ENCODE assay signal across 37 cellular contexts in the genomic region with DNA sequence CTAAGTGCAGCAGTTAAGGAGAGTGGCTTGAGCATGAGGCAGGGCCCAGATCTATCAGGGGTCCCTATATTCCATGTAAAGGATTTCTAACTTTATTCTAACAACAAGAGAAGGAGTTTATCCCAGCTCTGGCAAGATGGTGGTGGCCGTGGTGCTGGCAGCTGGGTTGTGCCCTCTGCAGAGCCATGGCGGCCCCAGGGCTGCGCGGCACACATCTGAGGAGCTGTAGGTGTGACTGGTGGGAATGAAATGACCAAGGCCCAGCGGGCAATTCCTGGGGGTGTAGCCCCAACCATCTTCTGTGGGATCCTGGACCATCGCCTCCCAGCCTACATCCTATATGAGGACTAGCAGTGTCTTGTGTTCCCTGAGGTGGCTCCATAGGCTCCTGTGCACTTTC.
DNase-seq lines count a peak whose midpoint lies in the region; ATAC-seq, FAIRE-seq and TF ChIP-seq lines count a peak whose summit lies in the region.
"Had no signal": no experiment of that assay in that cellular context is flagged by ENCODE, and none has a peak within 500 bp of the region (broad histone marks: within the 10 kb centered on the region; RNA-seq: fewer than 3 reads in every experiment).

No MANE protein-coding gene starts in this region.

- H3K4me1 ChIP-seq in neural progenitor cell, result peaks cover 12% of the 10 kb centered on the region
- H3K4me1 ChIP-seq: A549; BE2C; BLaER1; BLaER1 treated with 17β-estradiol and CSF1 and Interleukin-3, amounts not matched to agents 10 nM and 100 nM; Caco-2 had no signal

- no peaks in the 10 kb centered on the region for H3K36me3 Mint-ChIP-seq in neural progenitor cell
- H3K36me3 Mint-ChIP-seq in stimulated activated effector memory CD8-positive, alpha-beta T cell treated with anti-CD3 and anti-CD28 coated beads, Interleukin-12 subunit alpha, Interleukin-12 subunit beta, amount 100 ng/mL, for 72 hours, result no peaks in the 10 kb centered on the region
- H3K36me3 Mint-ChIP-seq in stimulated activated memory B cell treated with anti-CD40 and anti-IgM and Interleukin-4, amounts not matched to agents 10 μg/mL and 1 μg/mL and 100 μg/mL, for 72 hours, result no peaks in the 10 kb centered on the region
- H3K36me3 Mint-ChIP-seq: CD14-positive monocyte; CD4-positive, alpha-beta memory T cell; CD4-positive, CD25-positive, alpha-beta regulatory T cell; CD8-positive, alpha-beta memory T cell; CD8-positive, alpha-beta T cell had no signal

- intact Hi-C loops in left ventricle myocardium superior (cut with micrococcal nuclease) (no loop called here), Right ventricle myocardium inferior (cut with DNase I) (no loop called here)

- H3K9ac ChIP-seq in neural progenitor cell, result no peak overlapping the region
- H3K9ac ChIP-seq: BLaER1; BLaER1 treated with 17β-estradiol and CSF1 and Interleukin-3, amounts not matched to agents 10 nM and 100 nM had no signal

- H3K36me3 ChIP-seq in neural progenitor cell, result no peaks in the 10 kb centered on the region
- H3K36me3 ChIP-seq: BE2C; BLaER1; BLaER1 treated with 17β-estradiol and CSF1 and Interleukin-3, amounts not matched to agents 10 nM and 100 nM had no signal

- no peaks in the 10 kb centered on the region for H4K20me1 ChIP-seq in neural progenitor cell (ENCODE audit: low read depth)
- H4K20me1 ChIP-seq: BLaER1; BLaER1 treated with 17β-estradiol and CSF1 and Interleukin-3, amounts not matched to agents 10 nM and 100 nM had no signal

- TF ChIP-seq CTCF in neural progenitor cell (IDR thresholded peaks at IDR 0.05), result no peak

- H3K4me3 ChIP-seq in neural progenitor cell, result no peak overlapping the region
- H3K4me3 ChIP-seq: A549; BLaER1; BLaER1 treated with 17β-estradiol and CSF1 and Interleukin-3, amounts not matched to agents 10 nM and 100 nM had no signal

- H2AFZ ChIP-seq in neural progenitor cell (replicated peaks), result no peak overlapping the region

- no peak overlapping the region for H3K27ac ChIP-seq in neural progenitor cell
- H3K27ac ChIP-seq: 22Rv1; A549; BLaER1; BLaER1 treated with 17β-estradiol and CSF1 and Interleukin-3, amounts not matched to agents 10 nM and 100 nM; C4-2B had no signal

- H3K4me1 Mint-ChIP-seq in neural progenitor cell, result peaks cover 6% of the 10 kb centered on the region
- H3K4me1 Mint-ChIP-seq in stimulated activated effector memory CD8-positive, alpha-beta T cell treated with anti-CD3 and anti-CD28 coated beads, Interleukin-12 subunit alpha, Interleukin-12 subunit beta, amount 100 ng/mL, for 72 hours, result no peaks in the 10 kb centered on the region
- H3K4me1 Mint-ChIP-seq in stimulated activated memory B cell treated with anti-CD40 and anti-IgM and Interleukin-4, amounts not matched to agents 10 μg/mL and 1 μg/mL and 100 μg/mL, for 72 hours, result no peaks in the 10 kb centered on the region
- H3K4me1 Mint-ChIP-seq: B cell; CD14-positive monocyte; CD4-positive, alpha-beta memory T cell; CD4-positive, CD25-positive, alpha-beta regulatory T cell; CD8-positive, alpha-beta memory T cell had no signal

- FAIRE-seq in HTR-8/SVneo (lab: Jason Lieb, UNC), result no peak
- FAIRE-seq: A204.1, A549, D721Med had no signal

- H3K79me2 ChIP-seq in neural progenitor cell (ENCODE audit: low read depth), result no peaks in the 10 kb centered on the region

- H3K9me3 Mint-ChIP-seq in neural progenitor cell, result no peaks in the 10 kb centered on the region
- no peaks in the 10 kb centered on the region for H3K9me3 Mint-ChIP-seq in stimulated activated effector memory CD8-positive, alpha-beta T cell treated with anti-CD3 and anti-CD28 coated beads, Interleukin-12 subunit alpha, Interleukin-12 subunit beta, amount 100 ng/mL, for 72 hours
- H3K9me3 Mint-ChIP-seq in stimulated activated memory B cell treated with anti-CD40 and anti-IgM and Interleukin-4, amounts not matched to agents 10 μg/mL and 1 μg/mL and 100 μg/mL, for 72 hours, result no peaks in the 10 kb centered on the region
- H3K9me3 Mint-ChIP-seq: CD4-positive, alpha-beta T cell; CD8-positive, alpha-beta T cell had no signal

- ATAC-seq in left ventricle myocardium superior (no peak), Right ventricle myocardium inferior (no peak), GM21360 (IDR thresholded peaks at IDR 0.05; ENCODE audit: unreplicated experiment) (no peak)
- peak; percentile 19 for ATAC-seq in stimulated activated effector memory CD8-positive, alpha-beta T cell treated with anti-CD3 and anti-CD28 coated beads, Interleukin-12 subunit alpha, Interleukin-12 subunit beta, amount 100 ng/mL, for 72 hours
- peak; percentile 43 for ATAC-seq in stimulated activated memory B cell treated with anti-CD40 and anti-IgM and Interleukin-4, amounts not matched to agents 10 μg/mL and 1 μg/mL and 100 μg/mL, for 72 hours
- ATAC-seq: A549; CD8-positive, alpha-beta T cell had no signal

- no peak overlapping the region for H3K4me3 Mint-ChIP-seq in neural progenitor cell
- no peak overlapping the region for H3K4me3 Mint-ChIP-seq in stimulated activated effector memory CD8-positive, alpha-beta T cell treated with anti-CD3 and anti-CD28 coated beads, Interleukin-12 subunit alpha, Interleukin-12 subunit beta, amount 100 ng/mL, for 72 hours
- no peak overlapping the region for H3K4me3 Mint-ChIP-seq in stimulated activated memory B cell treated with anti-CD40 and anti-IgM and Interleukin-4, amounts not matched to agents 10 μg/mL and 1 μg/mL and 100 μg/mL, for 72 hours
- H3K4me3 Mint-ChIP-seq: B cell; CD14-positive monocyte; CD4-positive, alpha-beta memory T cell; CD4-positive, alpha-beta T cell; CD4-positive, CD25-positive, alpha-beta regulatory T cell; CD8-positive, alpha-beta memory T cell; CD8-positive, alpha-beta T cell had no signal

- no peaks in the 10 kb centered on the region for H3K27me3 ChIP-seq in neural progenitor cell
- H3K27me3 ChIP-seq: BE2C; BLaER1; BLaER1 treated with 17β-estradiol and CSF1 and Interleukin-3, amounts not matched to agents 10 nM and 100 nM had no signal

- no peaks in the 10 kb centered on the region for H3K9me3 ChIP-seq in neural progenitor cell (ENCODE audit: low read depth)
- H3K9me3 ChIP-seq: A549; BE2C; BLaER1; BLaER1 treated with 17β-estradiol and CSF1 and Interleukin-3, amounts not matched to agents 10 nM and 100 nM; Caco-2 had no signal

- no peaks in the 10 kb centered on the region for H3F3A ChIP-seq in neural progenitor cell (ENCODE audit: low read depth)

- peak; percentile 18 for DNase-seq in left ventricle myocardium superior
- no peak for DNase-seq in Right ventricle myocardium inferior (ENCODE audit: missing footprints)
- no peak for DNase-seq in neural progenitor cell (ENCODE audit: low spot score)
- DNase-seq in stimulated activated effector memory CD8-positive, alpha-beta T cell treated with anti-CD3 and anti-CD28 coated beads, Interleukin-12 subunit alpha, Interleukin-12 subunit beta, amount 100 ng/mL, for 72 hours (ENCODE audit: low spot score in 2 of 2), result no peak
- no peak for DNase-seq in HTR-8/SVneo (ENCODE audit: insufficient read length, low spot score)
- DNase-seq in GM19238 (ENCODE audit: insufficient read length, low spot score), result no peak
- DNase-seq: 8988T; ACHN; AML-193; BE2C; C1 segment of cervical spinal cord; Caco-2; Calu3; CD4-positive, alpha-beta memory T cell; CD4-positive, alpha-beta T cell; CD4-positive, CD25-positive, alpha-beta regulatory T cell; CD8-positive, alpha-beta memory T cell; CD8-positive, alpha-beta T cell; COR-L47; DMS 273 treated with DMSO at 0.1 percent for 48 hours; DMS153; DMS53; DMS79; DMS79 treated with DMSO at 0.1 percent for 48 hours; DND-41; EL had no signal

- no peak overlapping the region for H3K4me2 ChIP-seq in neural progenitor cell
- H3K4me2 ChIP-seq: A549; BLaER1; BLaER1 treated with 17β-estradiol and CSF1 and Interleukin-3, amounts not matched to agents 10 nM and 100 nM had no signal

- H3K27me3 Mint-ChIP-seq in neural progenitor cell (ENCODE audit: insufficient read depth, low read depth), result no peaks in the 10 kb centered on the region
- no peaks in the 10 kb centered on the region for H3K27me3 Mint-ChIP-seq in stimulated activated memory B cell treated with anti-CD40 and anti-IgM and Interleukin-4, amounts not matched to agents 10 μg/mL and 1 μg/mL and 100 μg/mL, for 72 hours
- H3K27me3 Mint-ChIP-seq: B cell; CD4-positive, alpha-beta T cell; CD4-positive, CD25-positive, alpha-beta regulatory T cell; CD8-positive, alpha-beta memory T cell had no signal

- peak overlapping the region; percentile 52 for H3K27ac Mint-ChIP-seq in neural progenitor cell
- H3K27ac Mint-ChIP-seq in stimulated activated effector memory CD8-positive, alpha-beta T cell treated with anti-CD3 and anti-CD28 coated beads, Interleukin-12 subunit alpha, Interleukin-12 subunit beta, amount 100 ng/mL, for 72 hours, result no peak overlapping the region
- H3K27ac Mint-ChIP-seq in stimulated activated memory B cell treated with anti-CD40 and anti-IgM and Interleukin-4, amounts not matched to agents 10 μg/mL and 1 μg/mL and 100 μg/mL, for 72 hours, result no peak overlapping the region
- H3K27ac Mint-ChIP-seq: B cell; CD4-positive, alpha-beta memory T cell; CD4-positive, alpha-beta T cell; CD4-positive, CD25-positive, alpha-beta regulatory T cell; CD8-positive, alpha-beta memory T cell; CD8-positive, alpha-beta T cell had no signal

Comparison
In these comparisons a context has a peak if more than half of its experiments do, and no peak if none do; other contexts are left out.
1. ATAC-seq: peak in stimulated activated effector memory CD8-positive, alpha-beta T cell treated with anti-CD3 and anti-CD28 coated beads, Interleukin-12 subunit alpha, Interleukin-12 subunit beta, amount 100 ng/mL, for 72 hours (single experiment) and stimulated activated memory B cell treated with anti-CD40 and anti-IgM and Interleukin-4, amounts not matched to agents 10 μg/mL and 1 μg/mL and 100 μg/mL, for 72 hours (single experiment); none in left ventricle myocardium superior (single experiment), Right ventricle myocardium inferior (single experiment) and GM21360 (single experiment).